1 cellular context compared by ENCODE assay signal in genomic region chr1:65509912-65510680, GRCh38.
TF ChIP-seq lines count a peak whose summit lies in the region.

No MANE protein-coding gene starts in this region.

TF ChIP-seq in SK-N-SH, 30 proteins besides CTCF, POLR2A, EP300 and RAD21 (continued from another document):
- TF ChIP-seq USF1 (IDR thresholded peaks at IDR 0.05; ENCODE audit: borderline replicate concordance, low read depth), result no peak
- TF ChIP-seq FOXM1 (IDR thresholded peaks at IDR 0.05; ENCODE audit: low read depth), result no peak
- no peak for TF ChIP-seq RCOR1 (IDR thresholded peaks at IDR 0.05; ENCODE audit: low read length)
